ENCODE assay signal across 21 cellular contexts in genomic region chr3:53178246-53178645, GRCh38. TPM values are rescaled to one million over a fixed set of nuclear protein-coding genes. Genes with fewer than 3 reads are reported as not detected.
A peak's percentile ranks its signal among the peaks of the same experiment; 100 is the strongest.
DNase-seq lines count a peak whose midpoint lies in the region; ATAC-seq, FAIRE-seq and TF ChIP-seq lines count a peak whose summit lies in the region.
"Had no signal": no experiment of that assay in that cellular context is flagged by ENCODE, and none has a peak within 500 bp of the region (broad histone marks: within the 10 kb centered on the region; RNA-seq: fewer than 3 reads in every experiment).

No MANE protein-coding gene starts in this region.

- FAIRE-seq in HepG2 (lab: Jason Lieb, UNC), result no peak
- no peak for FAIRE-seq in D721Med (lab: Jason Lieb, UNC)
- FAIRE-seq: A549, GM12878, GM19239, HTR-8/SVneo had no signal

- no peak overlapping the region for H3K9ac ChIP-seq in HepG2 (ENCODE audit: insufficient read depth, low read depth, low read length)
- no peak overlapping the region for H3K9ac ChIP-seq in neuronal stem cell (ENCODE audit: low read depth, low read length, poor library complexity)
- H3K9ac ChIP-seq: GM23248 had no signal

- H2BK5ac ChIP-seq in neuronal stem cell (ENCODE audit: low read length), result no peak overlapping the region

- no peak overlapping the region for H3K27ac ChIP-seq in HepG2 (ENCODE audit: extremely low read length, insufficient read depth, low read length)
- H3K27ac ChIP-seq in right lobe of liver, result no peak overlapping the region
- H3K27ac ChIP-seq in neuronal stem cell (replicated peaks; ENCODE audit: low read length), result no peak overlapping the region
- H3K27ac ChIP-seq in lower lobe of right lung, result no peak overlapping the region
- H3K27ac ChIP-seq: 22Rv1, A549, GM23248 had no signal

- DNase-seq in HepG2 (ENCODE audit: low spot score) (no peak), right lobe of liver (no peak), chondrocyte (ENCODE audit: low spot score) (peak; percentile 88), neuronal stem cell (ENCODE audit: low spot score) (no peak), lower lobe of right lung (no peak), D721Med (ENCODE audit: insufficient read length, low spot score) (no peak)
- DNase-seq in stimulated activated CD4-positive, alpha-beta T cell treated with anti-CD3 and anti-CD28 coated beads, Interleukin-4, amount 100 ng/mL, for 4 hours, result no peak
- DNase-seq: AML-193, DMS79 treated with DMSO at 0.1 percent for 48 hours, EL, GM23248 had no signal

- no peak overlapping the region for H3K4me3 ChIP-seq in HepG2 (replicated peaks in 1 of 3; ENCODE audit: insufficient read depth in 1 of 3, low read depth in 2 of 3, low read length in 3 of 3)
- H3K4me3 ChIP-seq in right lobe of liver, result no peak overlapping the region
- no peak overlapping the region for H3K4me3 ChIP-seq in neuronal stem cell (ENCODE audit: low read length in 2 of 2)
- no peak overlapping the region for H3K4me3 ChIP-seq in lower lobe of right lung
- H3K4me3 ChIP-seq: A549, GM12878, GM23248, HAP-1 had no signal

- POLR2A ChIA-PET in HepG2 (lab: Yijun Ruan, JAX), result interaction anchor here (1.2 kb wide), 1 partner anchor 15 kb away, joined by 3 read pairs; no protein-coding TSS in a partner anchor

- H2AFZ ChIP-seq in HepG2 (ENCODE audit: low read length) (no peak overlapping the region), neuronal stem cell (ENCODE audit: low read length) (no peak overlapping the region)
- H2AFZ ChIP-seq: GM23248 had no signal

- no peak overlapping the region for H3K14ac ChIP-seq in neuronal stem cell (ENCODE audit: low read length)

- TF ChIP-seq POLR2A in HepG2 (IDR thresholded peaks at IDR 0.05; ENCODE audit: insufficient read depth in 1 of 2, low read depth in 2 of 2, low read length in 2 of 2), result no peak
- no peak for TF ChIP-seq POLR2A in right lobe of liver (IDR thresholded peaks at IDR 0.05)

- CTCF ChIA-PET in HepG2 (lab: Yijun Ruan, JAX; ENCODE audit: low intra/inter-chr PET ratio, low total read pairs), result no interaction called here

- no peaks in the 10 kb centered on the region for H3K27me3 Mint-ChIP-seq in chondrocyte (ENCODE audit: low read depth)
- H3K27me3 Mint-ChIP-seq: CD4-positive, alpha-beta memory T cell; IgD-negative memory B cell had no signal

- H3K36me3 Mint-ChIP-seq in chondrocyte (ENCODE audit: low read depth), result peaks cover 17% of the 10 kb centered on the region

- H3K9me3 ChIP-seq in HepG2 (ENCODE audit: low read length), result no peaks in the 10 kb centered on the region
- no peaks in the 10 kb centered on the region for H3K9me3 ChIP-seq in right lobe of liver
- peaks cover 0 to 2% of the 10 kb centered on the region in 2 donors for H3K9me3 ChIP-seq in neuronal stem cell (replicated peaks in 1 of 2; ENCODE audit: control insufficient read depth in 2 of 2, insufficient read depth in 1 of 2, low read depth in 1 of 2, low read length in 2 of 2)
- no peaks in the 10 kb centered on the region for H3K9me3 ChIP-seq in lower lobe of right lung
- H3K9me3 ChIP-seq: A549, HAP-1 had no signal

- H3K23ac ChIP-seq in neuronal stem cell (ENCODE audit: low read depth, low read length, poor library complexity), result no peak overlapping the region

- H3K36me3 ChIP-seq in HepG2 (replicated peaks in 1 of 2; ENCODE audit: control insufficient read depth in 1 of 2, insufficient read depth in 2 of 2, low read length in 2 of 2) (peaks cover 17 to 56% of the 10 kb centered on the region in 2 experiments; a peak in 4 of 5 replicates), right lobe of liver (peaks cover 0 to 9% (median 2%) of the 10 kb centered on the region in 4 donors), neuronal stem cell (replicated peaks in 1 of 2; ENCODE audit: control insufficient read depth in 2 of 2, insufficient read depth in 2 of 2, low read length in 2 of 2) (peaks cover 0 to 9% of the 10 kb centered on the region in 2 donors), lower lobe of right lung (peaks cover 96% of the 10 kb centered on the region)

- H4K91ac ChIP-seq in neuronal stem cell (ENCODE audit: low read depth, low read length, poor library complexity), result no peak overlapping the region

- no peak overlapping the region for H4K8ac ChIP-seq in neuronal stem cell (ENCODE audit: low read depth, low read length)

- no peak overlapping the region for H2BK12ac ChIP-seq in neuronal stem cell (ENCODE audit: low read length)

- no peak for TF ChIP-seq RAD21 in HepG2 (CRISPR knock-in tag; IDR thresholded peaks at IDR 0.05)

- no peak overlapping the region for H3K27ac Mint-ChIP-seq in chondrocyte (ENCODE audit: unreplicated experiment)
- H3K27ac Mint-ChIP-seq: CD4-positive, alpha-beta memory T cell had no signal

- peak overlapping the region; percentile 40 for H3K4ac ChIP-seq in neuronal stem cell (ENCODE audit: low read length)

- TF ChIP-seq CTCF in HepG2 (CRISPR knock-in tag; IDR thresholded peaks at IDR 0.05) (no peak), right lobe of liver (IDR thresholded peaks at IDR 0.05) (no peak), chondrocyte (IDR thresholded peaks at IDR 0.05) (no peak), lower lobe of right lung (IDR thresholded peaks at IDR 0.05) (no peak), D721Med (IDR thresholded peaks at IDR 0.05; ENCODE audit: insufficient read depth, missing control alignments) (no peak)

- H3K4me3 Mint-ChIP-seq in chondrocyte (ENCODE audit: unreplicated experiment), result no peak overlapping the region
- H3K4me3 Mint-ChIP-seq: CD14-positive monocyte; CD4-positive, alpha-beta memory T cell had no signal

- ATAC-seq in HepG2 (no peak), right lobe of liver (no peak), lower lobe of right lung (no peak), GM21723 (IDR thresholded peaks at IDR 0.05; ENCODE audit: unreplicated experiment) (no peak)
- ATAC-seq: A549, GM12878 had no signal

- no peak overlapping the region for H2BK120ac ChIP-seq in neuronal stem cell (ENCODE audit: low read depth, low read length)

- intact Hi-C loops in HepG2 (cut with micrococcal nuclease; ENCODE audit: unreplicated experiment), result no loop called here
- intact Hi-C loops in right lobe of liver (cut with DNase I), result no loop called here
- intact Hi-C loops in lower lobe of right lung (cut with DNase I), result no loop called here

- no peaks in the 10 kb centered on the region for H4K20me1 ChIP-seq in HepG2 (ENCODE audit: insufficient read depth, low read length)

- peak overlapping the region; percentile 12 for H2BK15ac ChIP-seq in neuronal stem cell (ENCODE audit: low read length)

- H3K27me3 ChIP-seq in HepG2 (ENCODE audit: control insufficient read depth in 1 of 2, insufficient read depth in 2 of 2, low read length in 2 of 2) (no peaks in the 10 kb centered on the region), right lobe of liver (no peaks in the 10 kb centered on the region), neuronal stem cell (ENCODE audit: control insufficient read depth in 3 of 3, insufficient read depth in 3 of 3, low read depth in 1 of 3, low read length in 3 of 3) (peaks cover 0 to 9% (median 0%) of the 10 kb centered on the region in 3 experiments), lower lobe of right lung (ENCODE audit: low read depth) (no peaks in the 10 kb centered on the region)

- no peak overlapping the region for H3K4me2 ChIP-seq in HepG2 (ENCODE audit: low read depth, low read length)
- no peak overlapping the region for H3K4me2 ChIP-seq in neuronal stem cell (ENCODE audit: insufficient read depth, low read length, poor library complexity, severe bottlenecking)
- H3K4me2 ChIP-seq: A549 had no signal

- H3K79me2 ChIP-seq in HepG2 (ENCODE audit: insufficient read depth, low read length), result no peaks in the 10 kb centered on the region

- 96% methylated on average over 15 of the region's 15 CpGs for WGBS in HepG2 (ENCODE audit: low lambda C conversion rate)
- 100% methylated on average over 6 of the region's 15 CpGs for WGBS in right lobe of liver (ENCODE audit: insufficient coverage, low coverage, low lambda C conversion rate, missing lambda C conversion rate)
- no CpG with 5 or more reads among the region's 15 CpGs for WGBS in neuronal stem cell (ENCODE audit: extremely low coverage in 2 of 2, insufficient read length in 2 of 2, insufficient replicate concordance in 1 of 2), 2 donors

- H3K79me1 ChIP-seq in neuronal stem cell (ENCODE audit: low read depth, low read length), result no peaks in the 10 kb centered on the region

- H2AK5ac ChIP-seq in neuronal stem cell (ENCODE audit: low read depth, low read length), result no peak overlapping the region

- BruUV-seq in HepG2 (replicated peaks; lab: Mats Ljungman, UMichigan), result no TSS peak

- no peaks in the 10 kb centered on the region for H3K4me1 ChIP-seq in HepG2 (ENCODE audit: insufficient read depth, low read length)
- no peaks in the 10 kb centered on the region for H3K4me1 ChIP-seq in right lobe of liver
- peaks cover 3 to 8% of the 10 kb centered on the region in 2 donors for H3K4me1 ChIP-seq in neuronal stem cell (ENCODE audit: control insufficient read depth in 2 of 2, insufficient read depth in 1 of 2, low read depth in 1 of 2, low read length in 2 of 2)
- H3K4me1 ChIP-seq in lower lobe of right lung, result peaks cover 21% of the 10 kb centered on the region
- H3K4me1 ChIP-seq: A549, HAP-1 had no signal

- TF ChIP-seq EP300 in HepG2 (IDR thresholded peaks at IDR 0.05; ENCODE audit: low read depth in 2 of 2, low read length in 2 of 2), result no peak
- no peak for TF ChIP-seq EP300 in HepG2 (CRISPR knock-in tag; IDR thresholded peaks at IDR 0.05; ENCODE audit: borderline replicate concordance)

- no peak overlapping the region for H3K18ac ChIP-seq in neuronal stem cell (ENCODE audit: low read length)

- no peaks in the 10 kb centered on the region for H3K9me3 Mint-ChIP-seq in chondrocyte (ENCODE audit: low read depth)
- H3K9me3 Mint-ChIP-seq: IgD-negative memory B cell had no signal

- in situ Hi-C loops in HepG2 (cut with HindIII; ENCODE audit: extremely low pct_ligation_motif_present, low pct_unique_long_range_greater_than_20kb), result no loop called here

- H3K4me1 Mint-ChIP-seq in chondrocyte (ENCODE audit: low read depth), result no peaks in the 10 kb centered on the region

RNA-seq across cellular contexts. Expression of gene PRKCD, which starts 17.2 kb away (rescaled TPM):
- total RNA-seq in HepG2 (2016; rRNA removed; fragmentation: Illumina TruSeq; extraction: Trizol) (1.6 and 4.3 TPM in 2 replicates), right lobe of liver (1 to 10 TPM; 3.5 to 8.3 (median 5.1) TPM), chondrocyte (11.6 to 20.0 TPM (median 17.1 TPM) in 3 replicates), lower lobe of right lung (103 TPM)
- 0.79 and 1.0 TPM in 2 replicates for total RNA-seq in HepG2 (2016; cell fraction: cytosol; rRNA removed; fragmentation: Illumina TruSeq; extraction: Trizol; ENCODE audit: low read depth)
- total RNA-seq in HepG2 (2016; cell fraction: insoluble cytoplasmic fraction; rRNA removed; fragmentation: Illumina TruSeq; extraction: Trizol), result 1.7 and 3.8 TPM in 2 replicates
- total RNA-seq in HepG2 (2016; cell fraction: membrane; rRNA removed; fragmentation: Illumina TruSeq; extraction: Trizol), result 2.3 and 2.6 TPM in 2 replicates
- total RNA-seq in HepG2 (2016; cell fraction: nucleus; rRNA removed; fragmentation: Illumina TruSeq; extraction: Trizol), result 4.3 and 4.4 TPM in 2 replicates
- polyA plus RNA-seq in HepG2 (2011; rRNA removed), result 40.7 and 47.7 TPM in 2 replicates
- 43.8 and 46.4 TPM in 2 replicates for polyA plus RNA-seq in HepG2 (2011; cell fraction: cytosol; rRNA removed)
- polyA plus RNA-seq in HepG2 (2011; cell fraction: nucleus; rRNA removed), result 49.0 and 56.6 TPM in 2 replicates
- 26.9 and 29.1 TPM in 2 replicates for polyA plus RNA-seq in HepG2 (2012)
- 4.3 and 5.2 TPM in 2 replicates for polyA plus RNA-seq in HepG2 (2016; cell fraction: cytosol; fragmentation: Illumina TruSeq; extraction: Trizol; ENCODE audit: low read depth)
- polyA plus RNA-seq in HepG2 (2016; cell fraction: insoluble cytoplasmic fraction; fragmentation: Illumina TruSeq; extraction: Trizol; ENCODE audit: low read depth), result 19.3 and 22.7 TPM in 2 replicates
- polyA plus RNA-seq in HepG2 (2016; cell fraction: membrane; fragmentation: Illumina TruSeq; extraction: Trizol; ENCODE audit: low read depth), result 3.2 and 3.3 TPM in 2 replicates
- polyA plus RNA-seq in HepG2 (2016; cell fraction: nucleus; fragmentation: Illumina TruSeq; extraction: Trizol; ENCODE audit: insufficient read depth, low read depth), result 26.1 and 26.5 TPM in 2 replicates
- 30.4 and 51.6 TPM in 2 replicates for polyA minus RNA-seq in HepG2 (2011; rRNA and poly(A)+ RNA removed; ENCODE audit: low replicate concordance)
- polyA minus RNA-seq in HepG2 (2011; cell fraction: cytosol; rRNA and poly(A)+ RNA removed), result 17.5 and 20.8 TPM in 2 replicates
- polyA minus RNA-seq in HepG2 (2011; cell fraction: nucleus; rRNA and poly(A)+ RNA removed), result 17.8 and 23.6 TPM in 2 replicates
- polyA plus RNA-seq in neuronal stem cell (2013, experiment 1 of 2), result 7.8 TPM
- 7.9 TPM for polyA plus RNA-seq in neuronal stem cell (2013, experiment 2 of 2)

RNA-seq across cellular contexts. Expression of gene RFT1, which starts 48.0 kb away (rescaled TPM):
- total RNA-seq in HepG2 (2016; rRNA removed; fragmentation: Illumina TruSeq; extraction: Trizol) (25.7 and 37.0 TPM in 2 replicates), right lobe of liver (10 to 100 TPM in 4 of 6 experiments, 1 to 10 TPM in 2; 9.3 to 12.4 (median 10.4) TPM), chondrocyte (13.9 to 19.3 TPM (median 14.8 TPM) in 3 replicates), lower lobe of right lung (18.3 TPM)
- 4.3 and 5.1 TPM in 2 replicates for total RNA-seq in HepG2 (2016; cell fraction: cytosol; rRNA removed; fragmentation: Illumina TruSeq; extraction: Trizol; ENCODE audit: low read depth)
- 25.2 and 37.3 TPM in 2 replicates for total RNA-seq in HepG2 (2016; cell fraction: insoluble cytoplasmic fraction; rRNA removed; fragmentation: Illumina TruSeq; extraction: Trizol)
- total RNA-seq in HepG2 (2016; cell fraction: membrane; rRNA removed; fragmentation: Illumina TruSeq; extraction: Trizol), result 14.7 and 16.2 TPM in 2 replicates
- total RNA-seq in HepG2 (2016; cell fraction: nucleus; rRNA removed; fragmentation: Illumina TruSeq; extraction: Trizol), result 30.4 and 35.0 TPM in 2 replicates
- polyA plus RNA-seq in HepG2 (2011; rRNA removed), result 21.0 and 23.2 TPM in 2 replicates
- 21.9 and 27.5 TPM in 2 replicates for polyA plus RNA-seq in HepG2 (2011; cell fraction: cytosol; rRNA removed)
- polyA plus RNA-seq in HepG2 (2011; cell fraction: nucleus; rRNA removed), result 11.4 TPM in 2 replicates
- 13.7 and 19.5 TPM in 2 replicates for polyA plus RNA-seq in HepG2 (2012)
- 5.2 and 6.1 TPM in 2 replicates for polyA plus RNA-seq in HepG2 (2016; cell fraction: cytosol; fragmentation: Illumina TruSeq; extraction: Trizol; ENCODE audit: low read depth)
- polyA plus RNA-seq in HepG2 (2016; cell fraction: insoluble cytoplasmic fraction; fragmentation: Illumina TruSeq; extraction: Trizol; ENCODE audit: low read depth), result 20.1 and 21.3 TPM in 2 replicates
- polyA plus RNA-seq in HepG2 (2016; cell fraction: membrane; fragmentation: Illumina TruSeq; extraction: Trizol; ENCODE audit: low read depth), result 10.2 and 12.2 TPM in 2 replicates
- polyA plus RNA-seq in HepG2 (2016; cell fraction: nucleus; fragmentation: Illumina TruSeq; extraction: Trizol; ENCODE audit: insufficient read depth, low read depth), result 32.4 and 36.2 TPM in 2 replicates
- 79.7 and 80.7 TPM in 2 replicates for polyA minus RNA-seq in HepG2 (2011; rRNA and poly(A)+ RNA removed; ENCODE audit: low replicate concordance)
- polyA minus RNA-seq in HepG2 (2011; cell fraction: cytosol; rRNA and poly(A)+ RNA removed), result 17.0 and 17.7 TPM in 2 replicates
- polyA minus RNA-seq in HepG2 (2011; cell fraction: nucleus; rRNA and poly(A)+ RNA removed), result 15.6 and 15.8 TPM in 2 replicates
- 9.3 TPM for polyA plus RNA-seq in neuronal stem cell (2013, experiment 1 of 2)
- 9.6 TPM for polyA plus RNA-seq in neuronal stem cell (2013, experiment 2 of 2)
